ENCODE assay signal across 27 cellular contexts in genomic region chr1:32341186-32341757, GRCh38. TPM values are rescaled to one million over a fixed set of nuclear protein-coding genes. Genes with fewer than 3 reads are reported as not detected.
DNase-seq lines count a peak whose midpoint lies in the region; ATAC-seq, FAIRE-seq and TF ChIP-seq lines count a peak whose summit lies in the region.
"Had no signal": no experiment of that assay in that cellular context is flagged by ENCODE, and none has a peak within 500 bp of the region (broad histone marks: within the 10 kb centered on the region; RNA-seq: fewer than 3 reads in every experiment).

No MANE protein-coding gene starts in this region.

- no peak for FAIRE-seq in H1 (lab: Jason Lieb, UNC)
- FAIRE-seq: H54, HTR-8/SVneo, keratinocyte, urothelium cell line had no signal

- H3K4me1 ChIP-seq in GM23338 (ENCODE audit: insufficient read depth) (peaks cover 8% of the 10 kb centered on the region; the same call in 1 of the 2 replicates), H1 (replicated peaks in 1 of 4; ENCODE audit: control insufficient read depth in 3 of 4, insufficient read depth in 4 of 4, low read length in 3 of 4) (peaks cover 0 to 19% (median 14%) of the 10 kb centered on the region in 4 experiments; a peak in 6 of 7 replicates), neuronal stem cell (ENCODE audit: control insufficient read depth in 2 of 2, insufficient read depth in 1 of 2, low read depth in 1 of 2, low read length in 2 of 2) (peaks cover 23 to 27% of the 10 kb centered on the region in 2 donors)
- H3K4me1 ChIP-seq: BE2C, prostate gland had no signal

- H3F3A ChIP-seq in GM23338 (replicated peaks; ENCODE audit: low read depth), result no peaks in the 10 kb centered on the region

- H3K18ac ChIP-seq in H1 (ENCODE audit: extremely low read depth, low read length) (peak overlapping the region; percentile 60; the same call in 1 of the 2 replicates), neuronal stem cell (ENCODE audit: low read length) (no peak overlapping the region)

- peaks cover 7% of the 10 kb centered on the region; the same call in 1 of the 2 replicates for H3K27me3 ChIP-seq in GM23338 (ENCODE audit: insufficient read depth)
- H3K27me3 ChIP-seq in H1 (replicated peaks in 1 of 4; ENCODE audit: control insufficient read depth in 3 of 4, extremely low read depth in 1 of 4, insufficient read depth in 3 of 4, low read length in 3 of 4), result peaks cover 0 to 7% (median 2%) of the 10 kb centered on the region in 4 experiments; a peak in 4 of 7 replicates
- H3K27me3 ChIP-seq in neuronal stem cell (ENCODE audit: control insufficient read depth in 3 of 3, insufficient read depth in 3 of 3, low read depth in 1 of 3, low read length in 3 of 3), result no peaks in the 10 kb centered on the region
- no peaks in the 10 kb centered on the region for H3K27me3 ChIP-seq in CD4-positive, alpha-beta T cell (ENCODE audit: control insufficient read depth, insufficient read depth, low read length)
- H3K27me3 ChIP-seq: BE2C, neutrophil had no signal

- no peak overlapping the region for H2AFZ ChIP-seq in GM23338
- no peak overlapping the region for H2AFZ ChIP-seq in H1 (ENCODE audit: low read length)
- no peak overlapping the region for H2AFZ ChIP-seq in neuronal stem cell (ENCODE audit: low read length)

- H3K27me3 Mint-ChIP-seq in GM23338 (ENCODE audit: insufficient read depth, low read depth, poor library complexity), result peaks cover 24% of the 10 kb centered on the region
- no peaks in the 10 kb centered on the region for H3K27me3 Mint-ChIP-seq in CD4-positive, alpha-beta T cell
- H3K27me3 Mint-ChIP-seq: activated CD8-positive, alpha-beta memory T cell treated with anti-CD3 and anti-CD28 coated beads, Interleukin-2, amount 10 ng/mL, durations not matched to agents 7 days and 5 days; T-helper 17 cell had no signal

- no peak overlapping the region for H3K56ac ChIP-seq in H1 (replicated peaks; ENCODE audit: insufficient read length, low read depth, low read length)

- H2BK15ac ChIP-seq in H1 (ENCODE audit: low read length) (no peak overlapping the region), neuronal stem cell (ENCODE audit: low read length) (no peak overlapping the region)

- H3K9me2 ChIP-seq in GM23338 (ENCODE audit: insufficient read depth), result no peaks in the 10 kb centered on the region
- H3K9me2 ChIP-seq: SK-N-SH had no signal

- H3K23ac ChIP-seq in H1 (ENCODE audit: insufficient read length) (no peak overlapping the region), neuronal stem cell (ENCODE audit: low read depth, low read length, poor library complexity) (no peak overlapping the region)

- 87% methylated on average over 11 of the region's 11 CpGs; no CpG with 5 or more reads in 1 of the 2 experiments for WGBS in H1 (ENCODE audit: extremely low coverage in 1 of 2, insufficient coverage in 1 of 2, insufficient read length in 1 of 2, insufficient replicate concordance in 2 of 2, low coverage in 1 of 2, low lambda C conversion rate in 2 of 2, missing lambda C conversion rate in 1 of 2), 2 experiments
- no CpG with 5 or more reads among the region's 11 CpGs for WGBS in neuronal stem cell (ENCODE audit: extremely low coverage in 2 of 2, insufficient read length in 2 of 2, insufficient replicate concordance in 1 of 2), 2 donors

- H3K4ac ChIP-seq in H1 (replicated peaks; ENCODE audit: insufficient read length, low read depth, low read length), result no peak overlapping the region
- H3K4ac ChIP-seq in neuronal stem cell (ENCODE audit: low read length), result no peak overlapping the region

- DNase-seq in GM23338 (ENCODE audit: low spot score) (no peak), H1 (ENCODE audit: low read depth in 1 of 2, low spot score in 2 of 2) (no peak), neuronal stem cell (ENCODE audit: low spot score) (no peak)
- DNase-seq in stimulated activated CD4-positive, alpha-beta T cell treated with anti-CD3 and anti-CD28 coated beads, Interleukin-4, amount 100 ng/mL, for 1 hour, result no peak
- DNase-seq in CD4-positive, alpha-beta T cell, result no peak
- DNase-seq: activated CD4-positive, alpha-beta T cell treated with anti-CD3 and anti-CD28 coated beads for 48 hours; activated CD8-positive, alpha-beta memory T cell treated with anti-CD3 and anti-CD28 coated beads, Interleukin-2, amount 10 ng/mL, durations not matched to agents 7 days and 5 days; activated naive CD4-positive, alpha-beta T cell treated with anti-CD3 and anti-CD28 coated beads for 36 hours; activated T-cell treated with anti-CD3 and anti-CD28 coated beads, Interleukin-2, amount 50 U/mL, for 72 hours; BE2C; dermis blood vessel endothelial cell; GF-D8; KG1; NCI-H1417 treated with DMSO at 0.1 percent for 48 hours; NCI-H774; SK-N-SH; T-helper 17 cell had no signal

- H3K4me1 Mint-ChIP-seq in GM23338, result peaks cover 21% of the 10 kb centered on the region
- H3K4me1 Mint-ChIP-seq in CD4-positive, alpha-beta T cell (ENCODE audit: low read depth), result peaks cover 35% of the 10 kb centered on the region

- no peak overlapping the region for H2BK20ac ChIP-seq in H1 (ENCODE audit: low read length)

- no peak for TF ChIP-seq RAD21 in H1 (IDR thresholded peaks at IDR 0.05 in 1 of 2, conservative IDR thresholded peaks at IDR 0.05 in 1 of 2; ENCODE audit: low read depth in 2 of 2, low read length in 2 of 2)

- H3K4me2 ChIP-seq in GM23338 (no peak overlapping the region), H1 (ENCODE audit: insufficient read depth in 1 of 2, low read depth in 2 of 2, low read length in 2 of 2) (no peak overlapping the region), neuronal stem cell (ENCODE audit: insufficient read depth, low read length, poor library complexity, severe bottlenecking) (no peak overlapping the region)
- H3K4me2 ChIP-seq: SK-N-SH had no signal

- no peaks in the 10 kb centered on the region; the same call in 2 of the 3 replicates for H3K36me3 Mint-ChIP-seq in GM23338 (ENCODE audit: low read depth)
- H3K36me3 Mint-ChIP-seq in CD4-positive, alpha-beta T cell (ENCODE audit: low read depth), result no peaks in the 10 kb centered on the region
- H3K36me3 Mint-ChIP-seq: activated CD8-positive, alpha-beta memory T cell treated with anti-CD3 and anti-CD28 coated beads, Interleukin-2, amount 10 ng/mL, durations not matched to agents 7 days and 5 days had no signal

- H3K14ac ChIP-seq in H1 (ENCODE audit: insufficient read length) (no peak overlapping the region), neuronal stem cell (ENCODE audit: low read length) (no peak overlapping the region)

- H4K20me1 ChIP-seq in GM23338 (replicated peaks; ENCODE audit: insufficient read depth) (no peaks in the 10 kb centered on the region), H1 (replicated peaks in 1 of 2; ENCODE audit: control insufficient read depth in 1 of 2, insufficient read depth in 2 of 2, low read length in 2 of 2) (no peaks in the 10 kb centered on the region)

- H2AK5ac ChIP-seq in H1 (ENCODE audit: low read depth, low read length), result 0 out of 2 replicates have a peak overlapping the region, but pooled peaks have one; percentile 53
- H2AK5ac ChIP-seq in neuronal stem cell (ENCODE audit: low read depth, low read length), result peak overlapping the region; percentile 39

- H3K9ac ChIP-seq in H1 (replicated peaks in 1 of 4; ENCODE audit: extremely low read depth in 1 of 4, low read depth in 3 of 4, low read length in 3 of 4) (no peak overlapping the region), neuronal stem cell (ENCODE audit: low read depth, low read length, poor library complexity) (peak overlapping the region; percentile 24)
- H3K9ac ChIP-seq: SK-N-SH had no signal

- H2BK120ac ChIP-seq in H1 (replicated peaks; ENCODE audit: low read depth, low read length) (no peak overlapping the region), neuronal stem cell (ENCODE audit: low read depth, low read length) (no peak overlapping the region)

- POLR2A ChIA-PET in H1 (lab: Charles Lee; ENCODE audit: partially characterized antibody), result interaction anchor here (1.0 to 17.1 kb wide), 5 partner anchors 8 to 100 kb away, joined by 3 to 321 read pairs (median 7); partner anchors contain the start of genes FAM229A, MARCKSL1 and TSSK3
- POLR2A ChIA-PET in CD4-positive, alpha-beta T cell (lab: Charles Lee), result interaction anchor here (2.2 kb wide), 1 partner anchor 53 kb away, joined by 5 read pairs; the partner anchor contains the start of gene BSDC1

- H3K4me3 ChIP-seq in GM23338 (no peak overlapping the region), H1 (ENCODE audit: extremely low read depth in 1 of 4, insufficient read depth in 2 of 4, low read depth in 3 of 4, low read length in 4 of 4) (no peak overlapping the region), neuronal stem cell (ENCODE audit: low read length in 2 of 2) (no peak overlapping the region)
- H3K4me3 ChIP-seq: lung, prostate gland had no signal

- CTCF ChIA-PET in H1 (lab: Charles Lee; ENCODE audit: partially characterized antibody), result interaction anchor here (0.6 to 1.7 kb wide), 4 partner anchors 9 to 221 kb away, joined by 3 to 7 read pairs (median 4); no protein-coding TSS in a partner anchor
- CTCF ChIA-PET in CD4-positive, alpha-beta T cell (lab: Charles Lee), result no interaction called here

- TF ChIP-seq CTCF in GM23338 (conservative IDR thresholded peaks at IDR 0.05; ENCODE audit: low read depth in 2 of 2) (no peak), H1 (IDR thresholded peaks at IDR 0.05; ENCODE audit: control extremely low read depth in 1 of 3, insufficient read depth in 1 of 3, low read depth in 1 of 3, low read length in 3 of 3) (no peak)
- TF ChIP-seq CTCF in CD4-positive, alpha-beta T cell (IDR thresholded peaks at IDR 0.05), result no peak

- no peak overlapping the region for H3K4me3 Mint-ChIP-seq in GM23338
- no peak overlapping the region for H3K4me3 Mint-ChIP-seq in CD4-positive, alpha-beta T cell
- H3K4me3 Mint-ChIP-seq: activated CD8-positive, alpha-beta memory T cell treated with anti-CD3 and anti-CD28 coated beads, Interleukin-2, amount 10 ng/mL, durations not matched to agents 7 days and 5 days; activated naive CD4-positive, alpha-beta T cell treated with anti-CD3 and anti-CD28 coated beads for 36 hours; activated T-cell treated with anti-CD3 and anti-CD28 coated beads, Interleukin-2, amount 50 U/mL, for 72 hours; T-helper 17 cell had no signal

- H4K8ac ChIP-seq in H1 (ENCODE audit: extremely low read depth, insufficient read depth, low read length) (peak overlapping the region; percentile 73; the same call in 1 of the 2 replicates), neuronal stem cell (ENCODE audit: low read depth, low read length) (no peak overlapping the region)

- H3K36me3 ChIP-seq in GM23338 (ENCODE audit: insufficient read depth) (no peaks in the 10 kb centered on the region), H1 (ENCODE audit: control insufficient read depth in 2 of 4, insufficient read depth in 4 of 4, low read length in 3 of 4) (no peaks in the 10 kb centered on the region), neuronal stem cell (replicated peaks in 1 of 2; ENCODE audit: control insufficient read depth in 2 of 2, insufficient read depth in 2 of 2, low read length in 2 of 2) (no peaks in the 10 kb centered on the region)
- H3K36me3 ChIP-seq: BE2C, neutrophil, prostate gland had no signal

- peak; percentile 13; the same call in 2 of the 3 replicates for ATAC-seq in GM23338
- no peak for ATAC-seq in GM19035 (IDR thresholded peaks at IDR 0.05; ENCODE audit: unreplicated experiment)
- no peak for ATAC-seq in CD4-positive, alpha-beta T cell (ENCODE audit: poor library complexity)
- ATAC-seq: activated CD8-positive, alpha-beta memory T cell treated with anti-CD3 and anti-CD28 coated beads, Interleukin-2, amount 10 ng/mL, durations not matched to agents 7 days and 5 days; activated T-cell treated with anti-CD3 and anti-CD28 coated beads, Interleukin-2, amount 50 U/mL, for 72 hours; T-helper 17 cell had no signal

- no peak for TF ChIP-seq POLR2A in H1 (IDR thresholded peaks at IDR 0.05; ENCODE audit: control extremely low read depth in 1 of 2, low read depth in 2 of 2, low read length in 2 of 2)

- H3K79me1 ChIP-seq in H1 (ENCODE audit: low read depth, low read length) (no peaks in the 10 kb centered on the region), neuronal stem cell (ENCODE audit: low read depth, low read length) (no peaks in the 10 kb centered on the region)

- H3K27ac ChIP-seq in GM23338 (ENCODE audit: low read depth), result no peak overlapping the region
- H3K27ac ChIP-seq in H1 (ENCODE audit: low read depth, low read length), result no peak overlapping the region
- no peak overlapping the region for H3K27ac ChIP-seq in neuronal stem cell (replicated peaks; ENCODE audit: low read length)
- no peak overlapping the region for H3K27ac ChIP-seq in CD4-positive, alpha-beta T cell (ENCODE audit: low read depth, low read length)
- H3K27ac ChIP-seq: neutrophil, prostate gland, RWPE1, VCaP had no signal

- H2BK5ac ChIP-seq in H1 (ENCODE audit: low read depth, low read length), result no peak overlapping the region
- no peak overlapping the region for H2BK5ac ChIP-seq in neuronal stem cell (ENCODE audit: low read length)

- no peak for TF ChIP-seq EP300 in H1 (IDR thresholded peaks at IDR 0.05; ENCODE audit: borderline replicate concordance in 1 of 2, low read depth in 2 of 2, low read length in 2 of 2)

- H4K5ac ChIP-seq in H1 (ENCODE audit: insufficient read length, low read depth, low read length), result no peak overlapping the region

- H3K27ac Mint-ChIP-seq in GM23338, result no peak overlapping the region
- H3K27ac Mint-ChIP-seq in CD4-positive, alpha-beta T cell, result no peak overlapping the region
- H3K27ac Mint-ChIP-seq: activated CD8-positive, alpha-beta memory T cell treated with anti-CD3 and anti-CD28 coated beads, Interleukin-2, amount 10 ng/mL, durations not matched to agents 7 days and 5 days; activated naive CD4-positive, alpha-beta T cell treated with anti-CD3 and anti-CD28 coated beads for 36 hours; activated T-cell treated with anti-CD3 and anti-CD28 coated beads, Interleukin-2, amount 50 U/mL, for 72 hours had no signal

- H3K9me3 Mint-ChIP-seq in GM23338, result no peaks in the 10 kb centered on the region
- H3K9me3 Mint-ChIP-seq in CD4-positive, alpha-beta T cell, result no peaks in the 10 kb centered on the region
- H3K9me3 Mint-ChIP-seq: activated naive CD4-positive, alpha-beta T cell treated with anti-CD3 and anti-CD28 coated beads for 36 hours; activated T-cell treated with anti-CD3 and anti-CD28 coated beads, Interleukin-2, amount 50 U/mL, for 72 hours had no signal

- peaks cover 2% of the 10 kb centered on the region; the same call in 1 of the 2 replicates for H3K23me2 ChIP-seq in H1 (ENCODE audit: low read depth, low read length)

- H3K79me2 ChIP-seq in GM23338 (replicated peaks; ENCODE audit: insufficient read depth) (no peaks in the 10 kb centered on the region), H1 (ENCODE audit: control insufficient read depth in 1 of 2, insufficient read depth in 2 of 2, low read length in 2 of 2) (no peaks in the 10 kb centered on the region)

- no peak overlapping the region for H2BK12ac ChIP-seq in H1 (ENCODE audit: low read depth, low read length)
- H2BK12ac ChIP-seq in neuronal stem cell (ENCODE audit: low read length), result no peak overlapping the region

- intact Hi-C loops in CD4-positive, alpha-beta T cell (cut with DNase I, micrococcal nuclease), result no loop called here

- H3K9me3 ChIP-seq in H1 (ENCODE audit: insufficient read depth in 2 of 2, low read depth in 1 of 2, low read length in 1 of 2) (no peaks in the 10 kb centered on the region), neuronal stem cell (replicated peaks in 1 of 2; ENCODE audit: control insufficient read depth in 2 of 2, insufficient read depth in 1 of 2, low read depth in 1 of 2, low read length in 2 of 2) (no peaks in the 10 kb centered on the region)
- no peaks in the 10 kb centered on the region for H3K9me3 ChIP-seq in CD4-positive, alpha-beta T cell (ENCODE audit: control insufficient read depth, low read length)
- H3K9me3 ChIP-seq: BE2C, neutrophil, prostate gland, SK-N-SH had no signal

- H4K91ac ChIP-seq in H1 (replicated peaks; ENCODE audit: insufficient read length, low read length) (no peak overlapping the region), neuronal stem cell (ENCODE audit: low read depth, low read length, poor library complexity) (no peak overlapping the region)

RNA-seq across cellular contexts. Expression of gene MARCKSL1, which starts 5.2 kb away (rescaled TPM):
- 266 and 329 TPM in 2 replicates for total RNA-seq in GM23338 (2014; rRNA removed; shearing (Covaris generic))
- polyA plus RNA-seq in GM23338 (2016; fragmentation: Nextera tagmentation; extraction: Ambion mirVana), result 553 and 576 TPM in 2 replicates
- total RNA-seq in H1 (2021; fragmentation: NEBNext Ultra II Directional; extraction: Animal tissue kit (Norgen Biotek cat#: 25700)), result 536 and 557 TPM in 2 replicates
- 558 and 618 TPM in 2 replicates for polyA plus RNA-seq in H1 (2011; rRNA removed)
- polyA plus RNA-seq in H1 (2011; cell fraction: cytosol; rRNA removed), result 499 TPM
- polyA plus RNA-seq in H1 (2011; cell fraction: nucleus; rRNA removed), result 234 TPM
- polyA plus RNA-seq in H1 (2012, experiment 1 of 2), result 381 to 528 TPM (median 488 TPM) in 4 replicates
- 579 TPM for polyA plus RNA-seq in H1 (2012, experiment 2 of 2)
- 490 TPM for polyA plus RNA-seq in H1 (2013, experiment 1 of 2)
- 500 TPM for polyA plus RNA-seq in H1 (2013, experiment 2 of 2)
- polyA minus RNA-seq in H1 (2011; rRNA and poly(A)+ RNA removed), result 278 and 338 TPM in 2 replicates
- 161 TPM for polyA minus RNA-seq in H1 (2011; cell fraction: cytosol; rRNA and poly(A)+ RNA removed)
- 161 TPM for polyA minus RNA-seq in H1 (2011; cell fraction: nucleus; rRNA and poly(A)+ RNA removed)
- polyA plus RNA-seq in neuronal stem cell (2013, experiment 1 of 2), result 808 TPM
- 809 TPM for polyA plus RNA-seq in neuronal stem cell (2013, experiment 2 of 2)
- 10 to 100 TPM; 23.4 to 23.6 TPM for total RNA-seq in CD4-positive, alpha-beta T cell

RNA-seq across cellular contexts. Expression of gene FAM229A, which starts 21.0 kb away (rescaled TPM):
- total RNA-seq in GM23338 (2014; rRNA removed; shearing (Covaris generic)), result 0.27 and 4.2 TPM in 2 replicates
- 2.1 and 3.6 TPM in 2 replicates for polyA plus RNA-seq in GM23338 (2016; fragmentation: Nextera tagmentation; extraction: Ambion mirVana)
- 4.1 and 4.2 TPM in 2 replicates for total RNA-seq in H1 (2021; fragmentation: NEBNext Ultra II Directional; extraction: Animal tissue kit (Norgen Biotek cat#: 25700))
- polyA plus RNA-seq in H1 (2011; rRNA removed), result 4.2 and 7.5 TPM in 2 replicates
- 6.3 TPM for polyA plus RNA-seq in H1 (2011; cell fraction: cytosol; rRNA removed)
- 19.5 TPM for polyA plus RNA-seq in H1 (2011; cell fraction: nucleus; rRNA removed)
- 3.5 to 5.0 TPM (median 4.1 TPM) in 4 replicates for polyA plus RNA-seq in H1 (2012, experiment 1 of 2)
- polyA plus RNA-seq in H1 (2012, experiment 2 of 2), result 4.7 TPM
- 3.7 TPM for polyA plus RNA-seq in H1 (2013, experiment 1 of 2)
- polyA plus RNA-seq in H1 (2013, experiment 2 of 2), result 2.8 TPM
- polyA minus RNA-seq in H1 (2011; rRNA and poly(A)+ RNA removed), result 1.7 and 2.6 TPM in 2 replicates
- polyA minus RNA-seq in H1 (2011; cell fraction: cytosol; rRNA and poly(A)+ RNA removed), result 1.0 TPM
- 5.4 TPM for polyA minus RNA-seq in H1 (2011; cell fraction: nucleus; rRNA and poly(A)+ RNA removed)
- polyA plus RNA-seq in neuronal stem cell (2013, experiment 1 of 2), result 8.1 TPM
- 8.3 TPM for polyA plus RNA-seq in neuronal stem cell (2013, experiment 2 of 2)
- 10 to 100 TPM; 38.0 to 38.6 TPM for total RNA-seq in CD4-positive, alpha-beta T cell

RNA-seq across cellular contexts. Expression of gene TSSK3, which starts 21.1 kb away (rescaled TPM):
- not detected in 2 replicates for total RNA-seq in GM23338 (2014; rRNA removed; shearing (Covaris generic))
- polyA plus RNA-seq in GM23338 (2016; fragmentation: Nextera tagmentation; extraction: Ambion mirVana) (0.54 TPM in 1 of 2 replicates, not detected in the other), H1 (2011; rRNA removed) (1.2 and 1.9 TPM in 2 replicates)
- total RNA-seq in H1 (2021; fragmentation: NEBNext Ultra II Directional; extraction: Animal tissue kit (Norgen Biotek cat#: 25700)), result 1.2 and 1.5 TPM in 2 replicates
- 1.1 TPM for polyA plus RNA-seq in H1 (2011; cell fraction: cytosol; rRNA removed)
- polyA plus RNA-seq in H1 (2011; cell fraction: nucleus; rRNA removed), result 2.3 TPM
- polyA plus RNA-seq in H1 (2012, experiment 1 of 2), result 1.1 to 2.7 TPM (median 2.0 TPM) in 4 replicates
- polyA plus RNA-seq in H1 (2012, experiment 2 of 2), result 0.75 TPM
- 0.97 TPM for polyA plus RNA-seq in H1 (2013, experiment 1 of 2)
- 1.8 TPM for polyA plus RNA-seq in H1 (2013, experiment 2 of 2)
- polyA minus RNA-seq in H1 (2011; rRNA and poly(A)+ RNA removed), result 0.76 and 1.2 TPM in 2 replicates
- polyA minus RNA-seq in H1 (2011; cell fraction: cytosol; rRNA and poly(A)+ RNA removed), result not detected
- 2.7 TPM for polyA minus RNA-seq in H1 (2011; cell fraction: nucleus; rRNA and poly(A)+ RNA removed)
- polyA plus RNA-seq in neuronal stem cell (2013, experiment 1 of 2), result 1.0 TPM
- polyA plus RNA-seq in neuronal stem cell (2013, experiment 2 of 2), result 1.1 TPM
- total RNA-seq in CD4-positive, alpha-beta T cell, result under 1 TPM in 1 of 2 experiments, not detected in 1; 0.98 TPM
- total RNA-seq: dermis blood vessel endothelial cell had no signal

RNA-seq across cellular contexts. Expression of gene HDAC1, which starts 49.4 kb away (rescaled TPM):
- 104 and 116 TPM in 2 replicates for total RNA-seq in GM23338 (2014; rRNA removed; shearing (Covaris generic))
- 82.6 and 84.7 TPM in 2 replicates for polyA plus RNA-seq in GM23338 (2016; fragmentation: Nextera tagmentation; extraction: Ambion mirVana)
- 111 and 112 TPM in 2 replicates for total RNA-seq in H1 (2021; fragmentation: NEBNext Ultra II Directional; extraction: Animal tissue kit (Norgen Biotek cat#: 25700))
- polyA plus RNA-seq in H1 (2011; rRNA removed), result 98.6 and 125 TPM in 2 replicates
- 167 TPM for polyA plus RNA-seq in H1 (2011; cell fraction: cytosol; rRNA removed)
- polyA plus RNA-seq in H1 (2011; cell fraction: nucleus; rRNA removed), result 117 TPM
- 163 to 210 TPM (median 188 TPM) in 4 replicates for polyA plus RNA-seq in H1 (2012, experiment 1 of 2)
- polyA plus RNA-seq in H1 (2012, experiment 2 of 2), result 40.2 TPM
- polyA plus RNA-seq in H1 (2013, experiment 1 of 2), result 75.4 TPM
- polyA plus RNA-seq in H1 (2013, experiment 2 of 2), result 69.8 TPM
- 167 and 243 TPM in 2 replicates for polyA minus RNA-seq in H1 (2011; rRNA and poly(A)+ RNA removed)
- polyA minus RNA-seq in H1 (2011; cell fraction: cytosol; rRNA and poly(A)+ RNA removed), result 62.5 TPM
- polyA minus RNA-seq in H1 (2011; cell fraction: nucleus; rRNA and poly(A)+ RNA removed), result 104 TPM
- polyA plus RNA-seq in neuronal stem cell (2013, experiment 1 of 2), result 85.9 TPM
- 84.7 TPM for polyA plus RNA-seq in neuronal stem cell (2013, experiment 2 of 2)
- 10 to 100 TPM; 56.9 to 61.0 TPM for total RNA-seq in CD4-positive, alpha-beta T cell

RNA-seq across cellular contexts. Expression of gene BSDC1, which starts 53.0 kb away (rescaled TPM):
- total RNA-seq in GM23338 (2014; rRNA removed; shearing (Covaris generic)), result 50.7 and 55.8 TPM in 2 replicates
- polyA plus RNA-seq in GM23338 (2016; fragmentation: Nextera tagmentation; extraction: Ambion mirVana), result 22.7 and 24.9 TPM in 2 replicates
- total RNA-seq in H1 (2021; fragmentation: NEBNext Ultra II Directional; extraction: Animal tissue kit (Norgen Biotek cat#: 25700)), result 40.7 and 42.9 TPM in 2 replicates
- polyA plus RNA-seq in H1 (2011; rRNA removed), result 23.3 and 24.8 TPM in 2 replicates
- polyA plus RNA-seq in H1 (2011; cell fraction: cytosol; rRNA removed), result 33.0 TPM
- polyA plus RNA-seq in H1 (2011; cell fraction: nucleus; rRNA removed), result 50.6 TPM
- 31.2 to 34.6 TPM (median 32.6 TPM) in 4 replicates for polyA plus RNA-seq in H1 (2012, experiment 1 of 2)
- polyA plus RNA-seq in H1 (2012, experiment 2 of 2), result 27.9 TPM
- 29.6 TPM for polyA plus RNA-seq in H1 (2013, experiment 1 of 2)
- polyA plus RNA-seq in H1 (2013, experiment 2 of 2), result 27.2 TPM
- polyA minus RNA-seq in H1 (2011; rRNA and poly(A)+ RNA removed), result 33.0 and 33.3 TPM in 2 replicates
- polyA minus RNA-seq in H1 (2011; cell fraction: cytosol; rRNA and poly(A)+ RNA removed), result 19.5 TPM
- polyA minus RNA-seq in H1 (2011; cell fraction: nucleus; rRNA and poly(A)+ RNA removed), result 33.1 TPM
- polyA plus RNA-seq in neuronal stem cell (2013, experiment 1 of 2), result 34.0 TPM
- polyA plus RNA-seq in neuronal stem cell (2013, experiment 2 of 2), result 36.4 TPM
- total RNA-seq in CD4-positive, alpha-beta T cell, result 100 to 1,000 TPM; 186 to 190 TPM

Comparison
In these comparisons a context has a peak if more than half of its experiments do, and no peak if none do; other contexts are left out.
1. RNA of gene MARCKSL1, which starts 5.2 kb away (total RNA-seq): 536 to 557 TPM in H1 and 266 to 329 TPM in GM23338; 23.4 to 23.6 TPM in CD4-positive, alpha-beta T cell; every median in the first group is over 10 times any median in the second.